ENCODE assay signal across 8 cellular contexts in genomic region chr1:47313915-47314664, GRCh38. TPM values are rescaled to one million over a fixed set of nuclear protein-coding genes. Genes with fewer than 3 reads are reported as not detected.
DNase-seq lines count a peak whose midpoint lies in the region; ATAC-seq and TF ChIP-seq lines count a peak whose summit lies in the region.

TSS of gene STIL (minus strand) at chr1:47314147. CDS start at chr1:47310319, 3,828 bp downstream.

- H3K27ac ChIP-seq in thoracic aorta: peak within 1 kb of the TSS; percentile 70 to 73

- peak within 1 kb of the TSS; percentile 93 for H3K4me3 Mint-ChIP-seq in activated naive CD4-positive, alpha-beta T cell treated with anti-CD3 and anti-CD28 coated beads, Interleukin-2, amount 50 U/mL, for 24 hours

- H3K4me3 ChIP-seq in GM06990 (replicated peaks; ENCODE audit: low read depth, low read length) (peak within 1 kb of the TSS; percentile 96), thoracic aorta (peak within 1 kb of the TSS; percentile 90)

- peaks cover 6 to 8% of the 10 kb centered on the region in 2 donors for H3K4me1 ChIP-seq in thoracic aorta (ENCODE audit: control insufficient read depth in 1 of 2, low read depth in 2 of 2)

- H3K9me3 Mint-ChIP-seq in activated naive CD4-positive, alpha-beta T cell treated with anti-CD3 and anti-CD28 coated beads, Interleukin-2, amount 50 U/mL, for 24 hours: no peaks in the 10 kb centered on the region

- H3K9me3 ChIP-seq in thoracic aorta: no peaks in the 10 kb centered on the region

- TF ChIP-seq CTCF in GM06990 (IDR thresholded peaks at IDR 0.05; ENCODE audit: insufficient read depth, low read length, poor library complexity, severe bottlenecking) (no peak), thoracic aorta (IDR thresholded peaks at IDR 0.05) (no peak)

- ATAC-seq in HG02588 (IDR thresholded peaks at IDR 0.05; ENCODE audit: unreplicated experiment) (peak; percentile 97), SK-N-SH treated with all-trans-retinoic acid at 6 μM for 48 hours (peak; percentile 98), thoracic aorta (ENCODE audit: insufficient number of reproducible peaks, low FRiP score, low read depth) (peak; percentile 98)

- peaks cover 14% of the 10 kb centered on the region for H3K4me1 Mint-ChIP-seq in activated naive CD4-positive, alpha-beta T cell treated with anti-CD3 and anti-CD28 coated beads, Interleukin-2, amount 50 U/mL, for 24 hours

- peak within 1 kb of the TSS; percentile 95 for H3K27ac Mint-ChIP-seq in activated naive CD4-positive, alpha-beta T cell treated with anti-CD3 and anti-CD28 coated beads, Interleukin-2, amount 50 U/mL, for 24 hours

- H3K27me3 ChIP-seq in GM06990 (replicated peaks; ENCODE audit: control insufficient read depth, insufficient read depth, low read length) (no peaks in the 10 kb centered on the region), thoracic aorta (replicated peaks; ENCODE audit: insufficient read depth) (no peaks in the 10 kb centered on the region)

- no peaks in the 10 kb centered on the region for H3K27me3 Mint-ChIP-seq in activated naive CD4-positive, alpha-beta T cell treated with anti-CD3 and anti-CD28 coated beads, Interleukin-2, amount 50 U/mL, for 24 hours

- H3K36me3 ChIP-seq in GM06990 (ENCODE audit: control insufficient read depth, insufficient read depth, low read length) (peaks cover 2% of the 10 kb centered on the region), thoracic aorta (no peaks in the 10 kb centered on the region)

- DNase-seq in GM06990 (ENCODE audit: extremely low read depth, insufficient read length) (peak; percentile 99), NCI-H1092 (lab: John Stamatoyannopoulos, UW) (peak; percentile 97), glomerular endothelial cell (ENCODE audit: extremely low read depth, low read depth, low spot score) (peak; percentile 98), occipital lobe (lab: John Stamatoyannopoulos, UW) (peak; percentile 98), thoracic aorta (ENCODE audit: low spot score) (peak; percentile 95)

- no peaks in the 10 kb centered on the region for H3K36me3 Mint-ChIP-seq in activated naive CD4-positive, alpha-beta T cell treated with anti-CD3 and anti-CD28 coated beads, Interleukin-2, amount 50 U/mL, for 24 hours

TF ChIP-seq in SK-N-SH treated with all-trans-retinoic acid at 6 μM for 48 hours, 23 proteins besides CTCF, POLR2A, EP300 and RAD21:
- TF ChIP-seq ZFP3 (CRISPR knock-in tag; IDR thresholded peaks at IDR 0.05) (no peak), PPARA (CRISPR knock-in tag; IDR thresholded peaks at IDR 0.05; ENCODE audit: borderline replicate concordance) (no peak), ISL1 (CRISPR knock-in tag; IDR thresholded peaks at IDR 0.05) (no peak), ZNF8 (CRISPR knock-in tag; IDR thresholded peaks at IDR 0.05) (no peak), CSDC2 (CRISPR knock-in tag; IDR thresholded peaks at IDR 0.05) (no peak), TOX (CRISPR knock-in tag; IDR thresholded peaks at IDR 0.05; ENCODE audit: borderline replicate concordance) (no peak), CSRNP3 (CRISPR knock-in tag; IDR thresholded peaks at IDR 0.05) (no peak), TCF4 (CRISPR knock-in tag; IDR thresholded peaks at IDR 0.05; ENCODE audit: borderline replicate concordance) (no peak), BACH2 (CRISPR knock-in tag; IDR thresholded peaks at IDR 0.05; ENCODE audit: borderline replicate concordance) (no peak), GLIS3 (CRISPR knock-in tag; IDR thresholded peaks at IDR 0.05) (no peak), ZFP30 (CRISPR knock-in tag; IDR thresholded peaks at IDR 0.05) (no peak), ARNTL (CRISPR knock-in tag; IDR thresholded peaks at IDR 0.05; ENCODE audit: borderline replicate concordance, low read depth) (no peak), OSR1 (CRISPR knock-in tag; IDR thresholded peaks at IDR 0.05) (no peak), TSHZ2 (CRISPR knock-in tag; IDR thresholded peaks at IDR 0.05) (no peak)

RNA-seq across cellular contexts. Expression of gene STIL, which starts in this region (rescaled TPM):
- total RNA-seq in glomerular endothelial cell: 3.8 and 7.8 TPM in 2 replicates
- 9.4 TPM for total RNA-seq in occipital lobe
- 1 to 10 TPM; 1.1 to 2.2 TPM for total RNA-seq in thoracic aorta

Comparison
In these comparisons a context has a peak if more than half of its experiments do, and no peak if none do; other contexts are left out.
1. Peak in every context shown above with its lines: DNase-seq, ATAC-seq, H3K4me3 ChIP-seq and H3K27ac ChIP-seq.